Comparison of ENCODE assay signal across 16 cellular contexts in the genomic region with DNA sequence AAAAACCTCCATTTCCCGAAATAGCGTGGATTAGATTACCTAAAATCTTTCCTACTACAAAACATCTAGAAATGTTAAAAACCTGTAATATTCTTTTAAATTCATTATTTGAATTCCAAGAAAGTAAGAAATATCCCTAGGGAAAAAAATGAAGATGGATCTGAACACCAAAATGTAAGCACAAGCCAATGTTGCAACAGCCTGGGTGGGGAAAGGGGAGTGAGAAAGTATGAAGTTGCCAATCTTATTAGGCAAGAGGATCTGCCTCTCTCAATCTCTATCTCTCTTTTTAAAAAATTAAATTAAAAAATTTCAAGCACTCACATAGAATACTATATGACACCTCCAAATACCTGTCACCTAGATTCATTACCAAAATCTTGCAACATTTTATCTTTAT.
DNase-seq lines count a peak whose midpoint lies in the region; FAIRE-seq and TF ChIP-seq lines count a peak whose summit lies in the region.
"Had no signal": no experiment of that assay in that cellular context is flagged by ENCODE, and none has a peak within 500 bp of the region (broad histone marks: within the 10 kb centered on the region; RNA-seq: fewer than 3 reads in every experiment).

No MANE protein-coding gene starts in this region.

- peaks cover 0 to 13% (median 9%) of the 10 kb centered on the region in 8 donors for H3K9me3 ChIP-seq in spleen

- peak; percentile 26 for FAIRE-seq in TTC549 (lab: Jason Lieb, UNC)

- no peak for TF ChIP-seq POLR2A in spleen (IDR thresholded peaks at IDR 0.05)

- no peaks in the 10 kb centered on the region for H3K36me3 ChIP-seq in spleen

- 86 to 96% (median 90%) methylated on average over 2 of the region's 2 CpGs for WGBS in spleen, 5 donors

- peak; percentile 20 for DNase-seq in SKM-1 (lab: John Stamatoyannopoulos, UW; ENCODE audit: unreplicated experiment)
- no peak for DNase-seq in SKM-1 treated with dmso at 0.1 percent for 144 hours (lab: John Stamatoyannopoulos, UW; ENCODE audit: unreplicated experiment)
- peak; percentile 60 for DNase-seq in fibroblast of the aortic adventitia (ENCODE audit: low read depth)
- no peak for DNase-seq in spleen
- DNase-seq in NCI-H1417 (lab: John Stamatoyannopoulos, UW), result no peak
- no peak for DNase-seq in NCI-H2029 treated with DMSO at 0.1 percent for 48 hours (lab: John Stamatoyannopoulos, UW)
- no peak for DNase-seq in stimulated activated naive CD4-positive, alpha-beta T cell treated with Interleukin-2 at 50 U/mL for 16 hours (lab: John Stamatoyannopoulos, UW)
- DNase-seq: 8988T; activated CD4-positive, alpha-beta T cell treated with anti-CD3 and anti-CD28 coated beads, Interleukin-2, amount 10 ng/mL, durations not matched to agents 24 days and 14 days; activated naive CD4-positive, alpha-beta T cell; aorta; naive B cell; NCI-H1105; NCI-H2171; NCI-H774 had no signal

- H3K27ac ChIP-seq in spleen, result peak overlapping the region in 6 of 8 donors; percentile 23 to 68 (median 52)

- intact Hi-C loops in spleen (cut with DNase I; ENCODE audit: low total_unique reads), result no loop called here

- H3K4me3 ChIP-seq in fibroblast of the aortic adventitia (ENCODE audit: low read depth, low read length) (no peak overlapping the region), spleen (no peak overlapping the region)

- H3K4me1 ChIP-seq in spleen, result peaks cover 0 to 19% (median 5%) of the 10 kb centered on the region in 6 donors

- no peak for TF ChIP-seq CTCF in fibroblast of the aortic adventitia (IDR thresholded peaks at IDR 0.05; ENCODE audit: insufficient read depth, low read length)
- TF ChIP-seq CTCF in spleen (IDR thresholded peaks at IDR 0.05 in 8 of 11, conservative IDR thresholded peaks at IDR 0.05 in 3 of 11), result no peak

- no peaks in the 10 kb centered on the region for H3K27me3 ChIP-seq in spleen (replicated peaks in 1 of 7)

Comparison
In these comparisons a context has a peak if more than half of its experiments do, and no peak if none do; other contexts are left out.
1. DNase-seq: peak in SKM-1 (single experiment) and fibroblast of the aortic adventitia (single experiment); none in SKM-1 treated with dmso at 0.1 percent for 144 hours (single experiment), spleen (single experiment), NCI-H1417 (0 of 3), NCI-H2029 treated with DMSO at 0.1 percent for 48 hours (single experiment) and stimulated activated naive CD4-positive, alpha-beta T cell treated with Interleukin-2 at 50 U/mL for 16 hours (single experiment).